4 cellular contexts compared by ENCODE assay signal in the genomic region with DNA sequence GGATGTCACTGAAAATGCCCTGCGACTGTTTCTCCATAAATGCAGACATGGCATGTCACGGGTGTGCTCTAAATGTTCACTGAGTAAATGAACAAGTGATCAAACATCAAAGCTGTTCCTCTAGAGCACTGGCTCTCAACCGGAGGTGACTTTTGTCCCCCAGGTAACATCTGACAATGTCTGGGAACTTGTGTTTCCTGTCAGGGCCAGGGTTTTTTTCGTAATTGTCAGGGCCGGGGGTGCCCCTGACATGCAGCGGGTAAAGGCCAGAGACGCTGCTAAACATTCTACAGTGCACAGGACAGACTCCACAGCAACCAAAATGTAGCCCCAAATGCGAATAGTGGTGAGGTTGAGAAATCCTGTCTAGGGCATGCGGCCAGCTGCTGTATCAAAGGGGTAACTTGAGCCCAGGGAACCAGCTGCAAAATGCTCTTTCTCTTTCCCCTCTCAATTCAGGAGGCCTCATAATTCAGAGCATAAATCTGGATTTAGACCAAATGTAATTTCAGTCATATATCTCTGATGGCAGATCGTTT.
TF ChIP-seq lines count a peak whose summit lies in the region.

No MANE protein-coding gene starts in this region.

TF ChIP-seq in SK-N-SH, 30 proteins besides CTCF, POLR2A, EP300 and RAD21:
- TF ChIP-seq GATA2 (CRISPR knock-in tag; IDR thresholded peaks at IDR 0.05) (0 out of 2 replicates have a peak, but pooled peaks have one; percentile 8), MEF2A (IDR thresholded peaks at IDR 0.05; ENCODE audit: borderline replicate concordance, low read depth) (no peak), CHD2 (IDR thresholded peaks at IDR 0.05; ENCODE audit: low read length, partially characterized antibody) (no peak)
TF ChIP-seq in SK-N-SH: peak in this region for 1.

TF ChIP-seq in SK-N-SH treated with all-trans-retinoic acid at 6 μM for 48 hours, 23 proteins besides CTCF, POLR2A, EP300 and RAD21:
- TF ChIP-seq BACH2 (CRISPR knock-in tag; IDR thresholded peaks at IDR 0.05; ENCODE audit: borderline replicate concordance) = no peak

TF ChIP-seq in HEK293, 187 proteins besides CTCF, POLR2A, EP300 and RAD21:
- TF ChIP-seq, protein P1, sequence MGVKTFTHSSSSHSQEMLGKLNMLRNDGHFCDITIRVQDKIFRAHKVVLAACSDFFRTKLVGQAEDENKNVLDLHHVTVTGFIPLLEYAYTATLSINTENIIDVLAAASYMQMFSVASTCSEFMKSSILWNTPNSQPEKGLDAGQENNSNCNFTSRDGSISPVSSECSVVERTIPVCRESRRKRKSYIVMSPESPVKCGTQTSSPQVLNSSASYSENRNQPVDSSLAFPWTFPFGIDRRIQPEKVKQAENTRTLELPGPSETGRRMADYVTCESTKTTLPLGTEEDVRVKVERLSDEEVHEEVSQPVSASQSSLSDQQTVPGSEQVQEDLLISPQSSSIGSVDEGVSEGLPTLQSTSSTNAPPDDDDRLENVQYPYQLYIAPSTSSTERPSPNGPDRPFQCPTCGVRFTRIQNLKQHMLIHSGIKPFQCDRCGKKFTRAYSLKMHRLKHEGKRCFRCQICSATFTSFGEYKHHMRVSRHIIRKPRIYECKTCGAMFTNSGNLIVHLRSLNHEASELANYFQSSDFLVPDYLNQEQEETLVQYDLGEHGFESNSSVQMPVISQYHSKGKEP (tag by site-specific recombination; IDR thresholded peaks at IDR 0.05) = peak; percentile 32; the same call in 1 of the 2 replicates
- TF ChIP-seq, protein P2, sequence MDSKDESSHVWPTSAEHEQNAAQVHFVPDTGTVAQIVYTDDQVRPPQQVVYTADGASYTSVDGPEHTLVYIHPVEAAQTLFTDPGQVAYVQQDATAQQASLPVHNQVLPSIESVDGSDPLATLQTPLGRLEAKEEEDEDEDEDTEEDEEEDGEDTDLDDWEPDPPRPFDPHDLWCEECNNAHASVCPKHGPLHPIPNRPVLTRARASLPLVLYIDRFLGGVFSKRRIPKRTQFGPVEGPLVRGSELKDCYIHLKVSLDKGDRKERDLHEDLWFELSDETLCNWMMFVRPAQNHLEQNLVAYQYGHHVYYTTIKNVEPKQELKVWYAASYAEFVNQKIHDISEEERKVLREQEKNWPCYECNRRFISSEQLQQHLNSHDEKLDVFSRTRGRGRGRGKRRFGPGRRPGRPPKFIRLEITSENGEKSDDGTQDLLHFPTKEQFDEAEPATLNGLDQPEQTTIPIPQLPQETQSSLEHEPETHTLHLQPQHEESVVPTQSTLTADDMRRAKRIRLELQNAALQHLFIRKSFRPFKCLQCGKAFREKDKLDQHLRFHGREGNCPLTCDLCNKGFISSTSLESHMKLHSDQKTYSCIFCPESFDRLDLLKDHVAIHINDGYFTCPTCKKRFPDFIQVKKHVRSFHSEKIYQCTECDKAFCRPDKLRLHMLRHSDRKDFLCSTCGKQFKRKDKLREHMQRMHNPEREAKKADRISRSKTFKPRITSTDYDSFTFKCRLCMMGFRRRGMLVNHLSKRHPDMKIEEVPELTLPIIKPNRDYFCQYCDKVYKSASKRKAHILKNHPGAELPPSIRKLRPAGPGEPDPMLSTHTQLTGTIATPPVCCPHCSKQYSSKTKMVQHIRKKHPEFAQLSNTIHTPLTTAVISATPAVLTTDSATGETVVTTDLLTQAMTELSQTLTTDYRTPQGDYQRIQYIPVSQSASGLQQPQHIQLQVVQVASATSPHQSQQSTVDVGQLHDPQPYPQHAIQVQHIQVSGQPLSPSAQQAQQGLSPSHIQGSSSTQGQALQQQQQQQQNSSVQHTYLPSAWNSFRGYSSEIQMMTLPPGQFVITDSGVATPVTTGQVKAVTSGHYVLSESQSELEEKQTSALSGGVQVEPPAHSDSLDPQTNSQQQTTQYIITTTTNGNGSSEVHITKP (tag by site-specific recombination; IDR thresholded peaks at IDR 0.05) = no peak
- TF ChIP-seq ZNF707 (tag by site-specific recombination; IDR thresholded peaks at IDR 0.05) = no peak
- TF ChIP-seq, protein P3, sequence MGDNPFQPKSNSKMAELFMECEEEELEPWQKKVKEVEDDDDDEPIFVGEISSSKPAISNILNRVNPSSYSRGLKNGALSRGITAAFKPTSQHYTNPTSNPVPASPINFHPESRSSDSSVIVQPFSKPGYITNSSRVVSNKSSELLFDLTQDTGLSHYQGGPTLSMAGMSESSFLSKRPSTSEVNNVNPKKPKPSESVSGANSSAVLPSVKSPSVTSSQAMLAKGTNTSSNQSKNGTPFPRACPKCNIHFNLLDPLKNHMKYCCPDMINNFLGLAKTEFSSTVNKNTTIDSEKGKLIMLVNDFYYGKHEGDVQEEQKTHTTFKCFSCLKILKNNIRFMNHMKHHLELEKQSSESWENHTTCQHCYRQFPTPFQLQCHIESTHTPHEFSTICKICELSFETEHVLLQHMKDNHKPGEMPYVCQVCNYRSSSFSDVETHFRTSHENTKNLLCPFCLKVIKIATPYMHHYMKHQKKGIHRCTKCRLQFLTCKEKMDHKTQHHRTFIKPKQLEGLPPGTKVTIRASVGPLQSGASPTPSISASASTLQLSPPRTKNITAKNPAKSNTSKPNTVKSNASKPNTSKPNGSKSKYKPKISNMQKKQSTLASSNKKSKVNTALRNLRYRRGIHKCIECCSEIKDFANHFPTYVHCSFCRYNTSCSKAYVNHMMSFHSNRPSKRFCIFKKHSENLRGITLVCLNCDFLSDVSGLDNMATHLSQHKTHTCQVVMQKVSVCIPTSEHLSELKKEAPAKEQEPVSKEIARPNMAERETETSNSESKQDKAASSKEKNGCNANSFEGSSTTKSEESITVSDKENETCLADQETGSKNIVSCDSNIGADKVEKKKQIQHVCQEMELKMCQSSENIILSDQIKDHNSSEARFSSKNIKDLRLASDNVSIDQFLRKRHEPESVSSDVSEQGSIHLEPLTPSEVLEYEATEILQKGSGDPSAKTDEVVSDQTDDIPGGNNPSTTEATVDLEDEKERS (tag by site-specific recombination; IDR thresholded peaks at IDR 0.05) = no peak

TF ChIP-seq in GM12878, 131 proteins besides CTCF, POLR2A, EP300 and RAD21:
- TF ChIP-seq ETV6 (conservative IDR thresholded peaks at IDR 0.05 in 1 of 2, IDR thresholded peaks at IDR 0.05 in 1 of 2; ENCODE audit: borderline replicate concordance in 1 of 2, low read depth in 1 of 2) (no peak), DPF2 (IDR thresholded peaks at IDR 0.05) (no peak)
TF ChIP-seq in GM12878: peak in this region for 0.
